ENCODE assay signal across 30 cellular contexts in the genomic region with DNA sequence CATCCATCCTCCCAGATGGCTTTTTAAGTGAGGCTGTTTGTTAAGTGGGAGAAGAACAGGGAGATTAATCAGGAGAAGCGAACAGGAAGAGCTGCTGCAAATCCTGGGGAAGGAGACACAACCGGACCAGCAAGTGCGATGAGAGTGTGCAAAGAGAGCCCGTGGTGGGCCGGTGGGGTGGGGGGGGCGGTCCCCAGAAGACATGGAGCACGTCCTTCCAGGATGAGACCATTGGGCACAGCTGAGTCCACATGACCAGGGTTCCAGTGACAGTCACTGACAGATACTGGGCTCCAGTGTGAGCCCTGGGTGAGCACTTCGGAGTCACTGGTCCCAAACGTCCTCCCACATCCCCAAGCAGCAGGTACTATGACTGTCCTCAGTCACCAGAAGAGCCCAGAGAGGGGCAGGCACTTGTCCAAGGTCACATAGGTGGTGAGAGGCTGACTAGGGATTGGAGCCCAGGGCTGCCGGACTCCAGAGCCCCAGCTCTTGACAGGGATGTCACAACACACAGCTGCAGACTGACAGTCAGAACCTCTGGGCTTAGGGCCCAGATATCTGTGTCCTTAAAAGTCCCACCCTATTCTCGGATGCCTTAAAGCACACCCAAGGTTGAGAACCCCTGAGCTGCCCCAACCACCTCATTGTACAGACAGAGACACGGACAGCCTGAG.
"Had no signal": no experiment of that assay in that cellular context is flagged by ENCODE, and none has a peak within 500 bp of the region (broad histone marks: within the 10 kb centered on the region; RNA-seq: fewer than 3 reads in every experiment).

No MANE protein-coding gene starts in this region.

- H3K27ac Mint-ChIP-seq: activated CD4-positive, alpha-beta T cell treated with anti-CD3 and anti-CD28 coated beads, Interleukin-2, amount 10 ng/mL, durations not matched to agents 7 days and 5 days; activated CD8-positive, alpha-beta T cell treated with anti-CD3 and anti-CD28 coated beads for 36 hours; activated naive CD4-positive, alpha-beta T cell treated with anti-CD3 and anti-CD28 coated beads, Interleukin-2, amount 10 ng/mL, durations not matched to agents 7 days and 5 days; activated naive CD4-positive, alpha-beta T cell treated with anti-CD3 and anti-CD28 coated beads, Interleukin-2, amount 50 U/mL, for 72 hours; activated naive CD8-positive, alpha-beta T cell treated with anti-CD3 and anti-CD28 coated beads, Interleukin-2, amount 10 ng/mL, durations not matched to agents 7 days and 5 days; activated T-helper 1 cell treated with anti-CD3 and anti-CD28 coated beads, Interleukin-12 subunit alpha, Interleukin-12 subunit beta, Interleukin-2, Interleukin-4 antibody, amounts not matched to agents 30 ng/mL and 10 ng/mL and 1 ng/mL, durations not matched to agents 14 hours and 24 hours and 36 hours; effector memory CD8-positive, alpha-beta T cell; WTC11 had no signal

- H3K36me3 Mint-ChIP-seq: activated naive CD4-positive, alpha-beta T cell treated with anti-CD3 and anti-CD28 coated beads, Interleukin-2, amount 10 ng/mL, durations not matched to agents 7 days and 5 days; activated naive CD4-positive, alpha-beta T cell treated with anti-CD3 and anti-CD28 coated beads, Interleukin-2, amount 50 U/mL, for 72 hours; activated naive CD8-positive, alpha-beta T cell treated with anti-CD3 and anti-CD28 coated beads, Interleukin-2, amount 10 ng/mL, durations not matched to agents 7 days and 5 days; brain; WTC11 had no signal

- H3K4me3 Mint-ChIP-seq: activated CD4-positive, alpha-beta T cell treated with anti-CD3 and anti-CD28 coated beads, Interleukin-2, amount 10 ng/mL, durations not matched to agents 7 days and 5 days; activated CD8-positive, alpha-beta T cell treated with anti-CD3 and anti-CD28 coated beads for 36 hours; activated naive CD4-positive, alpha-beta T cell treated with anti-CD3 and anti-CD28 coated beads, Interleukin-2, amount 10 ng/mL, durations not matched to agents 7 days and 5 days; activated naive CD8-positive, alpha-beta T cell treated with anti-CD3 and anti-CD28 coated beads, Interleukin-2, amount 10 ng/mL, durations not matched to agents 7 days and 5 days; activated T-helper 1 cell treated with anti-CD3 and anti-CD28 coated beads, Interleukin-12 subunit alpha, Interleukin-12 subunit beta, Interleukin-2, Interleukin-4 antibody, amounts not matched to agents 30 ng/mL and 10 ng/mL and 1 ng/mL, durations not matched to agents 14 hours and 24 hours and 36 hours; brain; central memory CD8-positive, alpha-beta T cell; effector memory CD8-positive, alpha-beta T cell; WTC11 had no signal

- DNase-seq: activated CD4-positive, alpha-beta T cell treated with anti-CD3 and anti-CD28 coated beads for 1 hour; activated CD4-positive, alpha-beta T cell treated with anti-CD3 and anti-CD28 coated beads for 4 hours; activated CD4-positive, alpha-beta T cell treated with anti-CD3 and anti-CD28 coated beads, Interleukin-2, amount 10 ng/mL, durations not matched to agents 7 days and 5 days; activated CD4-positive, alpha-beta T cell treated with anti-CD3 and anti-CD28 coated beads, Interleukin-2, amount 50 U/mL, for 4 hours; activated CD8-positive, alpha-beta memory T cell treated with anti-CD3 and anti-CD28 coated beads for 24 hours; activated CD8-positive, alpha-beta T cell treated with anti-CD3 and anti-CD28 coated beads for 36 hours; activated gamma-delta T cell; activated naive CD4-positive, alpha-beta T cell; activated naive CD4-positive, alpha-beta T cell treated with anti-CD3 and anti-CD28 coated beads, Interleukin-2, amount 10 ng/mL, durations not matched to agents 7 days and 5 days; activated naive CD8-positive, alpha-beta T cell treated with anti-CD3 and anti-CD28 coated beads, Interleukin-2, amount 10 ng/mL, durations not matched to agents 7 days and 5 days; activated T-cell treated with anti-CD3 and anti-CD28 coated beads, Interleukin-2, amount 50 U/mL, for 48 hours; cortex of kidney; dermis blood vessel endothelial cell; effector CD4-positive, alpha-beta T cell; effector memory CD8-positive, alpha-beta T cell; erythroblast; foreskin keratinocyte; gastrocnemius medialis; glutamatergic neuron; heart left ventricle; T-helper 2 cell had no signal

- H3K9me3 Mint-ChIP-seq: activated CD4-positive, alpha-beta T cell treated with anti-CD3 and anti-CD28 coated beads, Interleukin-2, amount 10 ng/mL, durations not matched to agents 7 days and 5 days; activated CD8-positive, alpha-beta T cell treated with anti-CD3 and anti-CD28 coated beads for 36 hours; activated naive CD4-positive, alpha-beta T cell treated with anti-CD3 and anti-CD28 coated beads, Interleukin-2, amount 10 ng/mL, durations not matched to agents 7 days and 5 days; activated naive CD4-positive, alpha-beta T cell treated with anti-CD3 and anti-CD28 coated beads, Interleukin-2, amount 50 U/mL, for 72 hours; activated naive CD8-positive, alpha-beta T cell treated with anti-CD3 and anti-CD28 coated beads, Interleukin-2, amount 10 ng/mL, durations not matched to agents 7 days and 5 days; activated T-helper 1 cell treated with anti-CD3 and anti-CD28 coated beads, Interleukin-12 subunit alpha, Interleukin-12 subunit beta, Interleukin-2, Interleukin-4 antibody, amounts not matched to agents 30 ng/mL and 10 ng/mL and 1 ng/mL, durations not matched to agents 14 hours and 24 hours and 36 hours; central memory CD8-positive, alpha-beta T cell; effector memory CD8-positive, alpha-beta T cell had no signal

- H3K4me1 Mint-ChIP-seq: activated CD4-positive, alpha-beta T cell treated with anti-CD3 and anti-CD28 coated beads, Interleukin-2, amount 10 ng/mL, durations not matched to agents 7 days and 5 days; activated naive CD4-positive, alpha-beta T cell treated with anti-CD3 and anti-CD28 coated beads, Interleukin-2, amount 10 ng/mL, durations not matched to agents 7 days and 5 days; activated naive CD8-positive, alpha-beta T cell treated with anti-CD3 and anti-CD28 coated beads, Interleukin-2, amount 10 ng/mL, durations not matched to agents 7 days and 5 days; central memory CD8-positive, alpha-beta T cell had no signal

- H3K4me3 ChIP-seq: ascending aorta, breast epithelium, cardiac muscle cell, esophagus muscularis mucosa, gastrocnemius medialis, heart left ventricle had no signal

- H3K4me1 ChIP-seq: ascending aorta, breast epithelium, foreskin keratinocyte, gastrocnemius medialis, heart left ventricle had no signal

- H3K36me3 ChIP-seq: ascending aorta, breast epithelium, cardiac muscle cell, esophagus muscularis mucosa, gastrocnemius medialis, heart left ventricle had no signal

- H3K27me3 ChIP-seq: ascending aorta, foreskin keratinocyte had no signal

- ATAC-seq: activated CD8-positive, alpha-beta T cell treated with anti-CD3 and anti-CD28 coated beads for 36 hours; activated naive CD4-positive, alpha-beta T cell treated with anti-CD3 and anti-CD28 coated beads, Interleukin-2, amount 50 U/mL, for 72 hours; effector memory CD8-positive, alpha-beta T cell; foreskin keratinocyte; gastrocnemius medialis; WTC11 had no signal

- H3K9me3 ChIP-seq: ascending aorta, breast epithelium, esophagus muscularis mucosa, gastrocnemius medialis, heart left ventricle had no signal

- H3K27ac ChIP-seq: ascending aorta, breast epithelium, cardiac muscle cell, esophagus muscularis mucosa, foreskin keratinocyte, gastrocnemius medialis, heart left ventricle had no signal

- H3K27me3 Mint-ChIP-seq: activated CD4-positive, alpha-beta T cell treated with anti-CD3 and anti-CD28 coated beads, Interleukin-2, amount 10 ng/mL, durations not matched to agents 7 days and 5 days; activated CD8-positive, alpha-beta T cell treated with anti-CD3 and anti-CD28 coated beads for 36 hours; activated naive CD4-positive, alpha-beta T cell treated with anti-CD3 and anti-CD28 coated beads, Interleukin-2, amount 10 ng/mL, durations not matched to agents 7 days and 5 days had no signal
